ENCODE assay signal across 15 cellular contexts in genomic region chr20:25992146-25992545, GRCh38.
A peak's percentile ranks its signal among the peaks of the same experiment; 100 is the strongest.
DNase-seq lines count a peak whose midpoint lies in the region; ATAC-seq and TF ChIP-seq lines count a peak whose summit lies in the region.
"Had no signal": no experiment of that assay in that cellular context is flagged by ENCODE, and none has a peak within 500 bp of the region (broad histone marks: within the 10 kb centered on the region; RNA-seq: fewer than 3 reads in every experiment).

No MANE protein-coding gene starts in this region.

- POLR2A ChIA-PET in PC-3 (lab: Charles Lee; ENCODE audit: unreplicated experiment): no interaction called here

- H3K36me3 ChIP-seq in DND-41 (ENCODE audit: insufficient read depth, low read length): no peaks in the 10 kb centered on the region
- no peaks in the 10 kb centered on the region for H3K36me3 ChIP-seq in PC-3 (ENCODE audit: low read depth, low read length)
- H3K36me3 ChIP-seq: BE2C had no signal

- H4K20me1 ChIP-seq in DND-41 (ENCODE audit: insufficient read depth, low read length) (no peaks in the 10 kb centered on the region), PC-3 (ENCODE audit: low read length) (no peaks in the 10 kb centered on the region)

- no peaks in the 10 kb centered on the region for H3K27me3 ChIP-seq in DND-41 (ENCODE audit: insufficient read depth, low read length, poor library complexity)
- H3K27me3 ChIP-seq in PC-3 (ENCODE audit: low read length): no peaks in the 10 kb centered on the region
- H3K27me3 ChIP-seq: BE2C had no signal

- H3K9ac ChIP-seq in DND-41 (ENCODE audit: low read depth, low read length) (no peak overlapping the region), PC-3 (ENCODE audit: low read length) (no peak overlapping the region)

- no TSS peak for BruUV-seq in PC-3 (replicated peaks; lab: Mats Ljungman, UMichigan)

- intact Hi-C loops in PC-3 (cut with micrococcal nuclease): no loop called here

- DNase-seq in DND-41 (no peak), mesenteric fat pad (ENCODE audit: low spot score) (peak; percentile 67), AG20443 (ENCODE audit: low spot score) (no peak), PC-3 (no peak), HCEC 1CT (no peak)
- DNase-seq: BE2C; C1 segment of cervical spinal cord; CD4-positive, CD25-positive, alpha-beta regulatory T cell; CD8-positive, alpha-beta memory T cell; COR-L47; GF-D8; H9; IMR-90 had no signal

- H3K9me3 ChIP-seq in DND-41 (ENCODE audit: insufficient read depth, low read length, severe bottlenecking): no peaks in the 10 kb centered on the region
- H3K9me3 ChIP-seq in PC-3 (ENCODE audit: low read length): no peaks in the 10 kb centered on the region
- H3K9me3 ChIP-seq: BE2C had no signal

- peak; percentile 59; the same call in 2 of the 3 replicates for ATAC-seq in DND-41 (ENCODE audit: insufficient read depth, low read depth)
- ATAC-seq in PC-3: no peak
- ATAC-seq: K562 had no signal

- no peak overlapping the region for H3K4me3 ChIP-seq in DND-41 (ENCODE audit: low read depth in 1 of 2, low read length in 2 of 2)
- no peak overlapping the region for H3K4me3 ChIP-seq in PC-3 (ENCODE audit: low read length)
- H3K4me3 ChIP-seq: K562 had no signal

- H2AFZ ChIP-seq in DND-41 (ENCODE audit: low read depth, low read length) (no peak overlapping the region), PC-3 (ENCODE audit: low read length) (no peak overlapping the region)

- TF ChIP-seq CTCF in DND-41 (IDR thresholded peaks at IDR 0.05; ENCODE audit: borderline replicate concordance, extremely low read depth, low read length, poor library complexity, severe bottlenecking) (no peak), VCaP (conservative IDR thresholded peaks at IDR 0.05) (no peak), PC-3 (conservative IDR thresholded peaks at IDR 0.05; ENCODE audit: low read depth, low read length) (no peak)

- H3K4me1 ChIP-seq in DND-41 (ENCODE audit: insufficient read depth, low read length) (no peaks in the 10 kb centered on the region), PC-3 (ENCODE audit: insufficient read depth, low read length) (no peaks in the 10 kb centered on the region)
- H3K4me1 ChIP-seq: BE2C had no signal

- no peak overlapping the region for H3K27ac ChIP-seq in DND-41 (ENCODE audit: low read length)
- peak overlapping the region; percentile 69 for H3K27ac ChIP-seq in VCaP
- H3K27ac ChIP-seq in PC-3 (ENCODE audit: low read length): no peak overlapping the region

- no peak overlapping the region for H3K4me2 ChIP-seq in DND-41 (ENCODE audit: insufficient read depth, low read length)
- H3K4me2 ChIP-seq in PC-3 (ENCODE audit: low read length): no peak overlapping the region

- H3K9me2 ChIP-seq in PC-3 (replicated peaks; ENCODE audit: low read length): no peaks in the 10 kb centered on the region

- H3K79me2 ChIP-seq in DND-41 (ENCODE audit: insufficient read depth, low read length) (no peaks in the 10 kb centered on the region), PC-3 (ENCODE audit: low read length) (no peaks in the 10 kb centered on the region)

- CTCF ChIA-PET in PC-3 (lab: Charles Lee): no interaction called here

- no peaks in the 10 kb centered on the region for H3F3A ChIP-seq in PC-3 (ENCODE audit: low read length, unreplicated experiment)
